8 cellular contexts compared by ENCODE assay signal in the genomic region with DNA sequence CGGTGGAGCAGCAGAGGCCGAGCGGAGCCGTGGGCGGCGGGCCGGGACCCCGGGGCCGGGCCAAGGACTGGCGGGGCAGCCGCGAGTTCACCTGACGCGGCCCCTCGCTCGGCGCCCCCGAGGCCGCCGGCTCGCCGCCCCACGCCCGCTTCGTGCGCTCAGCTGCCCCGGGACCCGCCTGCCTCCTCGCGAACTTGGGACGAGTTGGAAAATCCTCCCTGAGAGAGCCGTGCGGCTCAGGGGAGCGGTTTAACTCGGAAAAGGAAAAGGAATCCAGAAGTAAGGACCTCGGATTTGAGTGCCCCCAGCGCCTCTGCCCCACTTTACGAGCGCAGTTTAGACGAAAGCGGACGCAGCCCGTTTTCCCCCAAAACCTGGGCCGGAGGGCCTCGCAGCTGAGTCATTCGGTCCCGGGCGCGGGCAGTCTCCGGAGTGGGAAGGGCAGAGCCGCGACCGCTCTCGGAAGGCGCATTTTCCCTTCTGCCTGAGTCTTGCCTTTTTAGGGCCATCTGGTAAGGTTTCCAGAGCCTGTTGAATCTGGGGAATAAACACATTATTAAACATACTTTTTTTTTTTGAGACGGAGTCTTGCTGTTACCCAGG. TPM values are rescaled to one million over a fixed set of nuclear protein-coding genes. Genes with fewer than 3 reads are reported as not detected.
DNase-seq lines count a peak whose midpoint lies in the region; FAIRE-seq and TF ChIP-seq lines count a peak whose summit lies in the region.

No MANE protein-coding gene starts in this region.

- intact Hi-C loops in breast epithelium (cut with DNase I; ENCODE audit: low total_unique reads): loop anchor here (10.0 kb wide), 1 partner anchor 1747 kb away; no protein-coding TSS in a partner anchor

- TF ChIP-seq CTCF in WERI-Rb-1 (IDR thresholded peaks at IDR 0.05; ENCODE audit: low read depth, low read length) (no peak), breast epithelium (IDR thresholded peaks at IDR 0.05) (no peak)

- H3K4me3 ChIP-seq in WERI-Rb-1 (ENCODE audit: low read depth, low read length) (peak overlapping the region; percentile 92), breast epithelium (peak overlapping the region; percentile 73 to 94 (median 81))

- no peak for FAIRE-seq in HTR-8/SVneo (lab: Jason Lieb, UNC)

- H3K27ac ChIP-seq in WERI-Rb-1 (peak overlapping the region; percentile 94), breast epithelium (peak overlapping the region; percentile 99 to 100)

- H3K36me3 ChIP-seq in WERI-Rb-1 (no peaks in the 10 kb centered on the region), breast epithelium (no peaks in the 10 kb centered on the region)

- H3K27me3 ChIP-seq in WERI-Rb-1 (ENCODE audit: insufficient read depth, low read depth, severe bottlenecking) (no peaks in the 10 kb centered on the region), breast epithelium (no peaks in the 10 kb centered on the region)

- peak; percentile 6 for TF ChIP-seq POLR2A in breast epithelium (IDR thresholded peaks at IDR 0.05)

- DNase-seq in DMS79 treated with DMSO at 0.1 percent for 48 hours (lab: John Stamatoyannopoulos, UW) (peak; percentile 3), DMS79 (lab: John Stamatoyannopoulos, UW) (no peak), HTR-8/SVneo (ENCODE audit: insufficient read length, low spot score) (peak; percentile 63), WERI-Rb-1 (peak; percentile 9), breast epithelium (ENCODE audit: low spot score in 2 of 2) (peak; percentile 45 to 60), iris pigment epithelial cell (ENCODE audit: low read depth) (peak; percentile 68), smooth muscle cell of the brain vasculature (ENCODE audit: low read depth, low spot score) (peak; percentile 20), ecto neural progenitor cell (ENCODE audit: low spot score) (no peak)

- no peaks in the 10 kb centered on the region for H3K4me1 ChIP-seq in breast epithelium

- H3K9me3 ChIP-seq in WERI-Rb-1 (ENCODE audit: severe bottlenecking) (no peaks in the 10 kb centered on the region), breast epithelium (no peaks in the 10 kb centered on the region)

RNA-seq across cellular contexts. Expression of a gene that starts 0.7 kb away (rescaled TPM):
- total RNA-seq in breast epithelium: 10 to 100 TPM; 30.6 to 55.4 (median 41.6) TPM

RNA-seq across cellular contexts. Expression of a gene that starts 37.2 kb away (rescaled TPM):
- 10 to 100 TPM; 18.9 to 22.7 (median 20.3) TPM for total RNA-seq in breast epithelium

Comparison
In these comparisons a context has a peak if more than half of its experiments do, and no peak if none do; other contexts are left out.
1. DNase-seq: peak in DMS79 treated with DMSO at 0.1 percent for 48 hours (single experiment), HTR-8/SVneo (single experiment), WERI-Rb-1 (single experiment), breast epithelium (2 of 2), iris pigment epithelial cell (single experiment) and smooth muscle cell of the brain vasculature (single experiment); none in DMS79 (single experiment) and ecto neural progenitor cell (single experiment).